Comparison of ENCODE assay signal across 8 cellular contexts in genomic region chr10:72261323-72262018, GRCh38. TPM values are rescaled to one million over a fixed set of nuclear protein-coding genes. Genes with fewer than 3 reads are reported as not detected.
A peak's percentile ranks its signal among the peaks of the same experiment; 100 is the strongest.
DNase-seq lines count a peak whose midpoint lies in the region; ATAC-seq and TF ChIP-seq lines count a peak whose summit lies in the region.

No MANE protein-coding gene starts in this region.

- no peak for TF ChIP-seq CTCF in CD14-positive monocyte (IDR thresholded peaks at IDR 0.05)
- TF ChIP-seq CTCF in WTC11 (IDR thresholded peaks at IDR 0.05): no peak
- no peak for TF ChIP-seq CTCF in fibroblast of lung (conservative IDR thresholded peaks at IDR 0.05 in 1 of 2, IDR thresholded peaks at IDR 0.05 in 1 of 2; ENCODE audit: low read depth in 1 of 2, low read length in 2 of 2)

- H3K4me2 ChIP-seq in fibroblast of lung (ENCODE audit: extremely low read depth, insufficient read depth, low read length): peak overlapping the region; percentile 79

- H3K4me3 ChIP-seq in fibroblast of lung (replicated peaks in 1 of 4; ENCODE audit: control extremely low read depth in 1 of 4, insufficient read depth in 1 of 4, low read depth in 3 of 4, low read length in 4 of 4): peak overlapping the region; percentile 32 to 62 (median 44)

- peaks cover 37% of the 10 kb centered on the region for H3K4me1 Mint-ChIP-seq in CD14-positive monocyte
- H3K4me1 Mint-ChIP-seq in WTC11: peaks cover 68% of the 10 kb centered on the region

- DNase-seq in CD14-positive monocyte (ENCODE audit: low spot score): no peak
- DNase-seq in WTC11 (ENCODE audit: low spot score): no peak
- DNase-seq in fibroblast of lung (ENCODE audit: low read depth in 2 of 2): no peak
- peak; percentile 54 for DNase-seq in pons (ENCODE audit: low spot score)
- no peak for DNase-seq in NCI-H226
- no peak for DNase-seq in SIG-M5 treated with dmso at 0.1 percent for 504 hours (lab: John Stamatoyannopoulos, UW; ENCODE audit: unreplicated experiment)

- no peaks in the 10 kb centered on the region for H3K27me3 ChIP-seq in fibroblast of lung (ENCODE audit: control insufficient read depth, insufficient read depth, low read length)

- peak overlapping the region; percentile 88 for H3K27ac ChIP-seq in fibroblast of lung (ENCODE audit: insufficient read depth, low read length)

- CTCF ChIA-PET in WTC11 (lab: Charles Lee): interaction anchor here (0.6 to 6.1 kb wide), 21 partner anchors 8 to 213 kb away, joined by 3 to 75 read pairs (median 4); partner anchors contain the start of gene DDIT4

- H3K9me3 ChIP-seq in fibroblast of lung (ENCODE audit: control insufficient read depth, insufficient read depth, low read depth, low read length): no peaks in the 10 kb centered on the region

- H3K9ac ChIP-seq in fibroblast of lung (ENCODE audit: insufficient read depth, low read length): peak overlapping the region; percentile 71

- H3K4me1 ChIP-seq in fibroblast of lung (ENCODE audit: control insufficient read depth, extremely low read depth, insufficient read depth, low read length): peaks cover 20% of the 10 kb centered on the region

- peaks cover 0 to 2% of the 10 kb centered on the region in 2 donors for H3K36me3 Mint-ChIP-seq in CD14-positive monocyte
- no peaks in the 10 kb centered on the region for H3K36me3 Mint-ChIP-seq in WTC11

- peak overlapping the region; percentile 46 for H2AFZ ChIP-seq in fibroblast of lung (ENCODE audit: low read length)

- no peaks in the 10 kb centered on the region for H4K20me1 ChIP-seq in fibroblast of lung (ENCODE audit: control insufficient read depth, extremely low read depth, insufficient read depth, low read length)

- peak; percentile 51 for ATAC-seq in GM19328 (IDR thresholded peaks at IDR 0.05; ENCODE audit: unreplicated experiment)
- peak; percentile 61 for ATAC-seq in HG03354 (IDR thresholded peaks at IDR 0.05; ENCODE audit: poor library complexity, severe bottlenecking, unreplicated experiment)
- ATAC-seq in WTC11: peak; percentile 2

- H3K79me2 ChIP-seq in fibroblast of lung (ENCODE audit: control insufficient read depth, insufficient read depth, low read length): no peaks in the 10 kb centered on the region

- H3K36me3 ChIP-seq in fibroblast of lung (ENCODE audit: control insufficient read depth, insufficient read depth, low read length): no peaks in the 10 kb centered on the region

- intact Hi-C loops in CD14-positive monocyte (cut with micrococcal nuclease): loop anchor here in 1 of 2 donors (5.0 kb wide), 1 partner anchor 36 kb away; no protein-coding TSS in a partner anchor

- POLR2A ChIA-PET in WTC11 (lab: Charles Lee): interaction anchor here (0.6 to 3.9 kb wide), 22 partner anchors 9 to 192 kb away, joined by 3 to 182 read pairs (median 5); partner anchors contain the start of genes ANAPC16, ASCC1 and DDIT4

- H3K9me3 Mint-ChIP-seq in CD14-positive monocyte (no peaks in the 10 kb centered on the region), WTC11 (no peaks in the 10 kb centered on the region)

- peak overlapping the region; percentile 85 to 91 for H3K4me3 Mint-ChIP-seq in CD14-positive monocyte
- peak overlapping the region; percentile 64 for H3K4me3 Mint-ChIP-seq in WTC11

- peak overlapping the region; percentile 74 to 95 (median 91) for H3K27ac Mint-ChIP-seq in CD14-positive monocyte
- peak overlapping the region; percentile 95 for H3K27ac Mint-ChIP-seq in WTC11

- H3K27me3 Mint-ChIP-seq in CD14-positive monocyte (ENCODE audit: low read depth in 3 of 3) (peaks cover 0 to 2% (median 1%) of the 10 kb centered on the region in 3 donors), WTC11 (ENCODE audit: low read depth) (no peaks in the 10 kb centered on the region; the same call in 1 of the 2 replicates)

TF ChIP-seq in WTC11, 78 proteins besides CTCF, POLR2A, EP300 and RAD21:
- TF ChIP-seq NFYB (CRISPR knock-in tag; conservative IDR thresholded peaks at IDR 0.05; ENCODE audit: low read depth): 0 out of 2 replicates have a peak, but pooled peaks have one; percentile 2
- no peak for TF ChIP-seq CREM (CRISPR knock-in tag; IDR thresholded peaks at IDR 0.05)

RNA-seq across cellular contexts. Expression of gene DDIT4, which starts 12.3 kb away (rescaled TPM):
- polyA plus RNA-seq in CD14-positive monocyte: 10 to 100 TPM; 26.1 to 45.8 TPM
- 118 to 158 TPM (median 153 TPM) in 3 replicates for total RNA-seq in WTC11 (2021)
- total RNA-seq in fibroblast of lung: 662 and 712 TPM in 2 replicates
- 26.3 and 51.3 TPM in 2 replicates for polyA plus RNA-seq in fibroblast of lung
- 41.9 and 71.5 TPM in 2 replicates for polyA plus RNA-seq in fibroblast of lung (2012)
- polyA minus RNA-seq in fibroblast of lung (ENCODE audit: low replicate concordance): 16.6 and 31.2 TPM in 2 replicates

RNA-seq across cellular contexts. Expression of gene ASCC1, which starts 45.4 kb away (rescaled TPM):
- polyA plus RNA-seq in CD14-positive monocyte: 10 to 100 TPM; 17.9 to 20.9 TPM
- 30.4 to 38.7 TPM (median 32.5 TPM) in 3 replicates for total RNA-seq in WTC11 (2021)
- total RNA-seq in fibroblast of lung: 35.2 and 42.1 TPM in 2 replicates
- 36.1 and 40.2 TPM in 2 replicates for polyA plus RNA-seq in fibroblast of lung
- polyA plus RNA-seq in fibroblast of lung (2012): 26.2 and 26.4 TPM in 2 replicates
- 6.5 and 16.8 TPM in 2 replicates for polyA minus RNA-seq in fibroblast of lung (ENCODE audit: low replicate concordance)

RNA-seq across cellular contexts. Expression of gene ANAPC16, which starts 45.7 kb away (rescaled TPM):
- polyA plus RNA-seq in CD14-positive monocyte (100 to 1,000 TPM; 148 to 167 TPM), fibroblast of lung (46.0 and 73.6 TPM in 2 replicates)
- total RNA-seq in WTC11 (2021) (52.3 to 72.4 TPM (median 72.3 TPM) in 3 replicates), fibroblast of lung (47.2 and 54.2 TPM in 2 replicates)
- polyA plus RNA-seq in fibroblast of lung (2012): 33.9 and 52.9 TPM in 2 replicates
- polyA minus RNA-seq in fibroblast of lung (ENCODE audit: low replicate concordance): 6.3 and 11.0 TPM in 2 replicates

Comparison
In these comparisons a context has a peak if more than half of its experiments do, and no peak if none do; other contexts are left out.
1. ATAC-seq: peak in every context shown above with its lines; median percentile 61 in HG03354; 51 in GM19328; 2 in WTC11.